13 cellular contexts compared by ENCODE assay signal in the genomic region with DNA sequence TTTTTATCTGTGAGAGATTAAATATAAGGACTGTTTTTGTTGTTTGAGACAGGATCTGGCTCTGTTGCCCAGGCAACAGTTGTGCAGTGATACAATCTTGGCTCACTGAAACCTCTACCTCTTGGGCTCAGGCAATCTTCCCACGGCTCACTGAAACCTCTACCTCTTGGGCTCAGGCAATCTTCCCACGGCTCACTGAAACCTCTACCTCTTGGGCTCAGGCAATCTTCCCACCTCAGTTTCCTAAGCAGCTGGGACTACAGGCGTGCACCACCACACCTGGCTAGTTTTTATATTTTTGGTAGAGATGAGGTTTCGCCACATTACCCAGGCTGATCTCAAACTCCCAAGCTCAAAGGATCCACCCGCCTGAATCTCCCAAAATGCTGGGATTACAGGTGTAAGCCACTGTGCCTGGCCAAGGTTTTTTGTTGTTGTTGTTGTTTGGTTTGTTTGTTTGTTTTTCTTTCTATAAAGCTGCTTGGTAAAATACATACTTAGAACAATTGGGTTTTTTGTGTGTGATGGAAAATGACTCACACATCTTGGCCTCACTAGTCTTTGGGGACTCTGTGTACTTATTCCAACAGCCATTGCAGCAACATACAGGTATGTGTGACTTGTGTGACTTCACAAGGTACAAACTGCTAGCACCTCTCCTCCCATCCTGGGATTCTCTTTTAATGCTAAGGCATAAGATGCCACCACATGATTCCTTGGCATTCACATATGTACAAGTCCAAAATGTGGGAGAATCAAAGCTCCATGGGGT. TPM values are rescaled to one million over a fixed set of nuclear protein-coding genes. Genes with fewer than 3 reads are reported as not detected.
DNase-seq lines count a peak whose midpoint lies in the region; ATAC-seq, FAIRE-seq and TF ChIP-seq lines count a peak whose summit lies in the region.
"Had no signal": no experiment of that assay in that cellular context is flagged by ENCODE, and none has a peak within 500 bp of the region (broad histone marks: within the 10 kb centered on the region; RNA-seq: fewer than 3 reads in every experiment).

No MANE protein-coding gene starts in this region.

- no peaks in the 10 kb centered on the region for H3K36me3 Mint-ChIP-seq in Caco-2 (ENCODE audit: insufficient read depth, unreplicated experiment)
- no peaks in the 10 kb centered on the region for H3K36me3 Mint-ChIP-seq in progenitor cell of endocrine pancreas (ENCODE audit: insufficient read depth)

- H3K4me3 Mint-ChIP-seq in Caco-2 (ENCODE audit: unreplicated experiment) = no peak overlapping the region
- H3K4me3 Mint-ChIP-seq in progenitor cell of endocrine pancreas (ENCODE audit: low read depth) = no peak overlapping the region

- H3K4me3 ChIP-seq in bronchial epithelial cell (ENCODE audit: low read depth, low read length) (no peak overlapping the region), Caco-2 (ENCODE audit: low read depth, low read length) (no peak overlapping the region), tibial nerve (no peak overlapping the region)

- TF ChIP-seq CTCF in bronchial epithelial cell (IDR thresholded peaks at IDR 0.05; ENCODE audit: insufficient read depth, low read length, severe bottlenecking) = no peak
- no peak for TF ChIP-seq CTCF in Caco-2 (IDR thresholded peaks at IDR 0.05; ENCODE audit: insufficient read depth in 1 of 2, low read depth in 1 of 2, low read length in 1 of 2, severe bottlenecking in 1 of 2, unreplicated experiment in 1 of 2)
- TF ChIP-seq CTCF in progenitor cell of endocrine pancreas (IDR thresholded peaks at IDR 0.05; ENCODE audit: unreplicated experiment) = no peak
- no peak for TF ChIP-seq CTCF in tibial nerve (IDR thresholded peaks at IDR 0.05)

- no peak overlapping the region for H3K27ac ChIP-seq in tibial nerve
- H3K27ac ChIP-seq: neutrophil had no signal

- H3K36me3 ChIP-seq in bronchial epithelial cell (ENCODE audit: control insufficient read depth, insufficient read depth, low read length) (no peaks in the 10 kb centered on the region), Caco-2 (ENCODE audit: control insufficient read depth, insufficient read depth, low read length) (no peaks in the 10 kb centered on the region), tibial nerve (no peaks in the 10 kb centered on the region)
- H3K36me3 ChIP-seq: neutrophil had no signal

- TF ChIP-seq POLR2A in tibial nerve (IDR thresholded peaks at IDR 0.05) = no peak

- POLR2A ChIA-PET in Caco-2 (lab: Charles Lee) = no interaction called here

- no peaks in the 10 kb centered on the region for H3K9me3 ChIP-seq in Caco-2
- no peaks in the 10 kb centered on the region for H3K9me3 ChIP-seq in tibial nerve
- H3K9me3 ChIP-seq: neutrophil had no signal

- H3K27me3 ChIP-seq in bronchial epithelial cell (ENCODE audit: control insufficient read depth, insufficient read depth, low read length) (no peaks in the 10 kb centered on the region), Caco-2 (replicated peaks; ENCODE audit: control insufficient read depth, insufficient read depth, low read length) (no peaks in the 10 kb centered on the region), tibial nerve (no peaks in the 10 kb centered on the region)
- H3K27me3 ChIP-seq: neutrophil had no signal

- intact Hi-C loops in Caco-2 (cut with micrococcal nuclease; ENCODE audit: unreplicated experiment) = no loop called here

- H3K9me3 Mint-ChIP-seq in Caco-2 (ENCODE audit: unreplicated experiment) (no peaks in the 10 kb centered on the region), progenitor cell of endocrine pancreas (ENCODE audit: low read depth) (no peaks in the 10 kb centered on the region)

- WGBS in tibial nerve, 2 donors = 80% methylated on average over 5 of the region's 5 CpGs

- TF ChIP-seq EP300 in tibial nerve (IDR thresholded peaks at IDR 0.05) = no peak

- DNase-seq in bronchial epithelial cell (ENCODE audit: low read depth) (peak; percentile 15), Caco-2 (no peak), progenitor cell of endocrine pancreas (ENCODE audit: low spot score, unreplicated experiment) (no peak), RCC 7860 (ENCODE audit: low spot score) (no peak), tibial nerve (ENCODE audit: low spot score in 2 of 2) (no peak)
- DNase-seq: anterior cingulate cortex, COR-L47, T1000 had no signal

- peaks cover 8% of the 10 kb centered on the region for H3K4me1 Mint-ChIP-seq in Caco-2 (ENCODE audit: low read depth, unreplicated experiment)
- peaks cover 6% of the 10 kb centered on the region for H3K4me1 Mint-ChIP-seq in progenitor cell of endocrine pancreas (ENCODE audit: low read depth)

- peaks cover 6% of the 10 kb centered on the region for H3K4me1 ChIP-seq in Caco-2
- no peaks in the 10 kb centered on the region for H3K4me1 ChIP-seq in tibial nerve

- H3K27ac Mint-ChIP-seq in Caco-2 (ENCODE audit: unreplicated experiment) (no peak overlapping the region), progenitor cell of endocrine pancreas (no peak overlapping the region)

- peak; percentile 91 for ATAC-seq in GM18508 (IDR thresholded peaks at IDR 0.05; ENCODE audit: insufficient read depth, unreplicated experiment)
- ATAC-seq in GM21367 (IDR thresholded peaks at IDR 0.05; ENCODE audit: unreplicated experiment) = peak; percentile 88
- peak; percentile 94 for ATAC-seq in HG03097 (IDR thresholded peaks at IDR 0.05; ENCODE audit: low FRiP score, unreplicated experiment)
- ATAC-seq: HCT116 had no signal

- no TSS peak for BruUV-seq in Caco-2 (replicated peaks; lab: Mats Ljungman, UMichigan)

- H3K27me3 Mint-ChIP-seq in Caco-2 (ENCODE audit: insufficient read depth, unreplicated experiment) (peaks cover 5% of the 10 kb centered on the region), progenitor cell of endocrine pancreas (no peaks in the 10 kb centered on the region)

- FAIRE-seq in bronchial epithelial cell (lab: Jason Lieb, UNC) (no peak), RCC 7860 (lab: Jason Lieb, UNC) (no peak)

- CTCF ChIA-PET in Caco-2 (lab: Charles Lee) = no interaction called here

RNA-seq across cellular contexts. Expression of gene RASA1, which starts 36.5 kb away (rescaled TPM):
- total RNA-seq in bronchial epithelial cell = 22.6 and 32.3 TPM in 2 replicates
- total RNA-seq in Caco-2 (2022) = 23.0 and 24.4 TPM in 2 replicates
- 42.0 and 42.6 TPM in 2 replicates for total RNA-seq in progenitor cell of endocrine pancreas
- total RNA-seq in tibial nerve = 10 to 100 TPM; 26.9 to 40.6 (median 33.7) TPM
